Comparison of ENCODE assay signal across 15 cellular contexts in the genomic region with DNA sequence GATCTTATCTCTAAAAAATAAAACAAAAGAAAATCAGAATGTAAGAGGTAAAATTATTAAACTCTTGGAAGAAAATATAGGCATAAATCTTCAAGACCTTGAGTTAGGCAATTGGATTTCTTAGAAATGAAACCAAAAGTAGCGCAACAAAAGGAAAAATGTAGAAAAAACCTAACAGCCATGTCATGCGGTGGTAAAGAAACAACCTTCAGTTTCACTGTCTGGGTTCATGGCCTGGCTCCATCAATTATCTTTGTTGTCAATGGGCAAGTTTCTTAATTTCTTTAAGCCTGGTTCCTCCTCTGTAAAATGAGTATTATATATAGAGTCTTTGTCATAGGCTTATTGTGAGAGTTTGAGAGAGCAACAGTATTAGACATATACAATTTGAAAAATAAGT. TPM values are rescaled to one million over a fixed set of nuclear protein-coding genes. Genes with fewer than 3 reads are reported as not detected.
DNase-seq lines count a peak whose midpoint lies in the region; ATAC-seq, FAIRE-seq and TF ChIP-seq lines count a peak whose summit lies in the region.
"Had no signal": no experiment of that assay in that cellular context is flagged by ENCODE, and none has a peak within 500 bp of the region (broad histone marks: within the 10 kb centered on the region; RNA-seq: fewer than 3 reads in every experiment).

No MANE protein-coding gene starts in this region.

- TF ChIP-seq POLR2A in suprapubic skin (IDR thresholded peaks at IDR 0.05): no peak

- no peaks in the 10 kb centered on the region for H3K9me3 ChIP-seq in CD4-positive, CD25-positive, alpha-beta regulatory T cell (ENCODE audit: control insufficient read depth in 2 of 2, low read length in 2 of 2)
- H3K9me3 ChIP-seq in suprapubic skin: no peaks in the 10 kb centered on the region
- H3K9me3 ChIP-seq in colonic mucosa: no peaks in the 10 kb centered on the region
- H3K9me3 ChIP-seq: esophagus muscularis mucosa had no signal

- peak in 2 of 3 donors; percentile 4 to 72 for DNase-seq in CD4-positive, CD25-positive, alpha-beta regulatory T cell
- DNase-seq in GM19239 (ENCODE audit: insufficient read length, low spot score) (no peak), NOMO-1 treated with DMSO at 0.1 percent for 48 hours (lab: John Stamatoyannopoulos, UW; ENCODE audit: unreplicated experiment) (peak; percentile 86), suprapubic skin (ENCODE audit: low spot score in 2 of 2) (no peak), DMS79 treated with DMSO at 0.1 percent for 48 hours (lab: John Stamatoyannopoulos, UW) (no peak), glomerular visceral epithelial cell (ENCODE audit: extremely low spot score) (no peak), colonic mucosa (no peak)
- no peak for DNase-seq in activated naive CD8-positive, alpha-beta T cell treated with anti-CD3 and anti-CD28 coated beads, Interleukin-2, amount 50 U/mL, for 24 hours
- DNase-seq: activated CD4-positive, alpha-beta T cell treated with anti-CD3 and anti-CD28 coated beads, Interleukin-2, amount 50 U/mL, for 48 hours; NCI-H510A had no signal

- H3K27ac Mint-ChIP-seq in CD4-positive, CD25-positive, alpha-beta regulatory T cell: peak overlapping the region; percentile 20 to 53 (median 27)
- H3K27ac Mint-ChIP-seq in activated naive CD8-positive, alpha-beta T cell treated with anti-CD3 and anti-CD28 coated beads, Interleukin-2, amount 50 U/mL, for 24 hours: peak overlapping the region; percentile 14
- H3K27ac Mint-ChIP-seq: IgD-negative memory B cell, nephron had no signal

- intact Hi-C loops in colonic mucosa (cut with DNase I): loop anchor here (10.0 kb wide), 1 partner anchor 343 kb away; the partner anchor contains the start of gene SAMD4A

- no peaks in the 10 kb centered on the region for H3K36me3 Mint-ChIP-seq in CD4-positive, CD25-positive, alpha-beta regulatory T cell
- no peaks in the 10 kb centered on the region for H3K36me3 Mint-ChIP-seq in activated naive CD8-positive, alpha-beta T cell treated with anti-CD3 and anti-CD28 coated beads, Interleukin-2, amount 50 U/mL, for 24 hours (ENCODE audit: low read depth)
- H3K36me3 Mint-ChIP-seq: IgD-negative memory B cell had no signal

- WGBS in suprapubic skin: 85% methylated on average over 2 of the region's 2 CpGs

- TF ChIP-seq CTCF in suprapubic skin (IDR thresholded peaks at IDR 0.05): no peak
- TF ChIP-seq CTCF in colonic mucosa (IDR thresholded peaks at IDR 0.05): no peak

- no peak overlapping the region for H3K27ac ChIP-seq in CD4-positive, CD25-positive, alpha-beta regulatory T cell (ENCODE audit: insufficient read depth, low read length, poor library complexity, severe bottlenecking)
- H3K27ac ChIP-seq in suprapubic skin (no peak overlapping the region), colonic mucosa (no peak overlapping the region)
- H3K27ac ChIP-seq: esophagus muscularis mucosa, RWPE1 had no signal

- no peaks in the 10 kb centered on the region for H3K27me3 Mint-ChIP-seq in CD4-positive, CD25-positive, alpha-beta regulatory T cell
- no peaks in the 10 kb centered on the region for H3K27me3 Mint-ChIP-seq in activated naive CD8-positive, alpha-beta T cell treated with anti-CD3 and anti-CD28 coated beads, Interleukin-2, amount 50 U/mL, for 24 hours
- H3K27me3 Mint-ChIP-seq: IgD-negative memory B cell had no signal

- H3K4me3 ChIP-seq in CD4-positive, CD25-positive, alpha-beta regulatory T cell (ENCODE audit: low read depth, low read length): peak overlapping the region; percentile 47
- H3K4me3 ChIP-seq in suprapubic skin (no peak overlapping the region), colonic mucosa (no peak overlapping the region)
- H3K4me3 ChIP-seq: esophagus muscularis mucosa had no signal

- no peaks in the 10 kb centered on the region for H3K9me3 Mint-ChIP-seq in CD4-positive, CD25-positive, alpha-beta regulatory T cell
- no peaks in the 10 kb centered on the region for H3K9me3 Mint-ChIP-seq in activated naive CD8-positive, alpha-beta T cell treated with anti-CD3 and anti-CD28 coated beads, Interleukin-2, amount 50 U/mL, for 24 hours
- H3K9me3 Mint-ChIP-seq: IgD-negative memory B cell, nephron had no signal

- ATAC-seq in CD4-positive, CD25-positive, alpha-beta regulatory T cell (ENCODE audit: low read depth in 2 of 2): peak; percentile 22 to 34
- peak; percentile 80 for ATAC-seq in activated naive CD8-positive, alpha-beta T cell treated with anti-CD3 and anti-CD28 coated beads, Interleukin-2, amount 50 U/mL, for 24 hours

- no peaks in the 10 kb centered on the region for H3K4me1 ChIP-seq in CD4-positive, CD25-positive, alpha-beta regulatory T cell (ENCODE audit: control insufficient read depth, insufficient read depth, low read length, poor library complexity, severe bottlenecking)
- H3K4me1 ChIP-seq in suprapubic skin: peaks cover under 1% of the 10 kb centered on the region
- no peaks in the 10 kb centered on the region for H3K4me1 ChIP-seq in colonic mucosa

- H3K27me3 ChIP-seq in CD4-positive, CD25-positive, alpha-beta regulatory T cell (ENCODE audit: control insufficient read depth, insufficient read depth, low read length): no peaks in the 10 kb centered on the region
- H3K27me3 ChIP-seq in suprapubic skin (no peaks in the 10 kb centered on the region), colonic mucosa (no peaks in the 10 kb centered on the region)
- H3K27me3 ChIP-seq: esophagus muscularis mucosa had no signal

- TF ChIP-seq EP300 in suprapubic skin (IDR thresholded peaks at IDR 0.05): no peak

- peaks cover 7 to 18% (median 16%) of the 10 kb centered on the region in 4 donors for H3K4me1 Mint-ChIP-seq in CD4-positive, CD25-positive, alpha-beta regulatory T cell
- H3K4me1 Mint-ChIP-seq in activated naive CD8-positive, alpha-beta T cell treated with anti-CD3 and anti-CD28 coated beads, Interleukin-2, amount 50 U/mL, for 24 hours: peaks cover 16% of the 10 kb centered on the region
- H3K4me1 Mint-ChIP-seq: nephron had no signal

- peak; percentile 90 for FAIRE-seq in GM19239 (lab: Jason Lieb, UNC)
- FAIRE-seq: GM12891 had no signal

- H3K36me3 ChIP-seq in CD4-positive, CD25-positive, alpha-beta regulatory T cell (ENCODE audit: control insufficient read depth, insufficient read depth, low read length): no peaks in the 10 kb centered on the region
- no peaks in the 10 kb centered on the region for H3K36me3 ChIP-seq in suprapubic skin
- H3K36me3 ChIP-seq in colonic mucosa: no peaks in the 10 kb centered on the region
- H3K36me3 ChIP-seq: esophagus muscularis mucosa had no signal

- H3K4me3 Mint-ChIP-seq in CD4-positive, CD25-positive, alpha-beta regulatory T cell: peak overlapping the region in 3 of 4 donors; percentile 36 to 68 (median 63)
- H3K4me3 Mint-ChIP-seq in activated naive CD8-positive, alpha-beta T cell treated with anti-CD3 and anti-CD28 coated beads, Interleukin-2, amount 50 U/mL, for 24 hours: no peak overlapping the region
- H3K4me3 Mint-ChIP-seq: nephron had no signal

- no peak overlapping the region for H3K9ac ChIP-seq in colonic mucosa (ENCODE audit: low read depth in 2 of 2, low read length in 2 of 2)

RNA-seq across cellular contexts. Expression of gene GCH1, which starts 5.6 kb away (rescaled TPM):
- total RNA-seq in CD4-positive, CD25-positive, alpha-beta regulatory T cell: 53.9 TPM
- polyA plus RNA-seq in CD4-positive, CD25-positive, alpha-beta regulatory T cell: 10 to 100 TPM; 41.8 to 63.0 (median 45.8) TPM
- total RNA-seq in suprapubic skin: 10 to 100 TPM in 3 of 4 donors, 1 to 10 TPM in 1; 9.5 to 14.3 (median 12.1) TPM
- total RNA-seq in colonic mucosa: 10 to 100 TPM; 20.4 to 30.8 TPM

Comparison
In these comparisons a context has a peak if more than half of its experiments do, and no peak if none do; other contexts are left out.
1. DNase-seq: peak in CD4-positive, CD25-positive, alpha-beta regulatory T cell (2 of 3) and NOMO-1 treated with DMSO at 0.1 percent for 48 hours (single experiment); none in GM19239 (single experiment), activated naive CD8-positive, alpha-beta T cell treated with anti-CD3 and anti-CD28 coated beads, Interleukin-2, amount 50 U/mL, for 24 hours (single experiment), suprapubic skin (0 of 2), DMS79 treated with DMSO at 0.1 percent for 48 hours (single experiment), glomerular visceral epithelial cell (single experiment) and colonic mucosa (single experiment).